In the genomic region with DNA sequence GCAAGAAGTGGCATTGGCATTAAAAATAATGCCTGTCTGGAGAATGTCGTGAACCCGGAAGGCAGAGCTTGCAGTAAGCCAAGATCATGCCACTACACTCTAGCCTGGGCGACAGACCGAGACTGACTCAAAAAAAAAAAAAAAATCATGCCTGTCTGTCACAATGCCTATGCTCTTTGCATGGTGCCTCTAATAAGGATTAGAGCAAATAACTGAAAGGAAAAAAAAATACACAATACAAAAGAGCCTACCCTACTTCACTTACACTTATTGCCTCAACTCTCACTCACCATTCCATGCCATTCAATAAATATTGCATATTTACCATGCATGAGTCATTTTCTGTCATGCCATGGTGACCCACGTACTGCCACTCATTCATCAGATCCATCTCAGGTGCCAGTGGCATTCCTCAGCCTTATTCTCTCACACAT, we compare ENCODE assay signal across 24 cellular contexts. TPM values are rescaled to one million over a fixed set of nuclear protein-coding genes. Genes with fewer than 3 reads are reported as not detected.
DNase-seq lines count a peak whose midpoint lies in the region; ATAC-seq and TF ChIP-seq lines count a peak whose summit lies in the region.
"Had no signal": no experiment of that assay in that cellular context is flagged by ENCODE, and none has a peak within 500 bp of the region (broad histone marks: within the 10 kb centered on the region; RNA-seq: fewer than 3 reads in every experiment).

No MANE protein-coding gene starts in this region.

- H3K27me3 ChIP-seq in breast epithelium (no peaks in the 10 kb centered on the region), psoas muscle (ENCODE audit: insufficient read depth in 3 of 3, low read length in 2 of 3) (no peaks in the 10 kb centered on the region)
- H3K27me3 ChIP-seq: BLaER1, gastroesophageal sphincter, uterus had no signal

- WGBS in psoas muscle, 3 donors, result 28 to 49% (median 34%) methylated on average over 5 of the region's 5 CpGs

- TF ChIP-seq CTCF in breast epithelium (IDR thresholded peaks at IDR 0.05), result no peak
- no peak for TF ChIP-seq CTCF in psoas muscle (IDR thresholded peaks at IDR 0.05)

- H3K27ac ChIP-seq in breast epithelium, result no peak overlapping the region
- H3K27ac ChIP-seq in psoas muscle, result peak overlapping the region; percentile 70
- H3K27ac ChIP-seq: BLaER1, gastroesophageal sphincter, HL-60, uterus had no signal

- no peak overlapping the region for H3K4me3 ChIP-seq in breast epithelium
- H3K4me3 ChIP-seq in psoas muscle, result peak overlapping the region; percentile 17
- H3K4me3 ChIP-seq: BLaER1, gastroesophageal sphincter, uterus had no signal

- H3K36me3 ChIP-seq in breast epithelium, result no peaks in the 10 kb centered on the region
- no peaks in the 10 kb centered on the region for H3K36me3 ChIP-seq in psoas muscle (ENCODE audit: insufficient read depth in 1 of 2, low read depth in 1 of 2)
- H3K36me3 ChIP-seq: gastroesophageal sphincter, uterus had no signal

- in situ Hi-C loops in T47D (cut with HindIII; ENCODE audit: low pct_unique_long_range_greater_than_20kb, low sequenced_read_pairs), result no loop called here

- DNase-seq in T47D (ENCODE audit: low read depth in 1 of 2, low spot score in 1 of 2) (peak; percentile 1 to 59), breast epithelium (ENCODE audit: low spot score in 2 of 2) (no peak), HEK293T (ENCODE audit: extremely low spot score) (no peak), glomerular visceral epithelial cell (ENCODE audit: extremely low spot score) (peak; percentile 23), psoas muscle (no peak), NCI-H446 treated with DMSO at 0.1 percent for 48 hours (lab: John Stamatoyannopoulos, UW) (no peak)
- DNase-seq in activated naive CD4-positive, alpha-beta T cell treated with Interleukin-2 at 50 U/mL for 16 hours, result no peak
- DNase-seq: activated CD4-positive, alpha-beta T cell treated with anti-CD3 and anti-CD28 coated beads for 36 hours; activated naive CD4-positive, alpha-beta T cell treated with anti-CD3 and anti-CD28 coated beads, Interleukin-2, amount 50 U/mL, for 16 hours; activated T-cell treated with anti-CD3 and anti-CD28 coated beads, Interleukin-2, amount 50 U/mL, for 72 hours; anterior cingulate cortex; Caco-2; GOT3; NCI-H1105; NCI-H2081 treated with DMSO at 0.1 percent for 48 hours; NCI-H524 treated with DMSO at 0.1 percent for 48 hours; stimulated activated CD4-positive, alpha-beta T cell treated with anti-CD3 and anti-CD28 coated beads, Interleukin-1b, Interleukin-23, amount 100 ng/mL, for 48 hours; T-helper 1 cell; uterus had no signal

- ATAC-seq in psoas muscle (peak; percentile 39 to 64 (median 58)), GM18870 (IDR thresholded peaks at IDR 0.05; ENCODE audit: unreplicated experiment) (no peak)
- ATAC-seq: activated CD4-positive, alpha-beta T cell treated with anti-CD3 and anti-CD28 coated beads for 36 hours; activated T-cell treated with anti-CD3 and anti-CD28 coated beads, Interleukin-2, amount 50 U/mL, for 72 hours; natural killer cell treated with Interleukin-12 subunit alpha and Interleukin-12 subunit beta and Interleukin-15 and Interleukin-18, amount 100 ng/mL, for 72 hours had no signal

- H3K9me3 ChIP-seq in breast epithelium, result no peaks in the 10 kb centered on the region
- H3K9me3 ChIP-seq in psoas muscle, result no peaks in the 10 kb centered on the region
- H3K9me3 ChIP-seq: Caco-2, gastroesophageal sphincter, uterus had no signal

- no peak for TF ChIP-seq POLR2A in breast epithelium (IDR thresholded peaks at IDR 0.05)

- CTCF ChIA-PET in HEK293T (lab: Yijun Ruan, JAX), result interaction anchor here (1.2 to 2.9 kb wide), 6 partner anchors 11 to 49 kb away, joined by 4 to 13 read pairs (median 5); a partner anchor contains a TSS

- H3K4me1 ChIP-seq in breast epithelium (no peaks in the 10 kb centered on the region), psoas muscle (peaks cover 62% of the 10 kb centered on the region)
- H3K4me1 ChIP-seq: uterus had no signal

- intact Hi-C loops in breast epithelium (cut with DNase I; ENCODE audit: low total_unique reads), result no loop called here
- intact Hi-C loops in psoas muscle (cut with DNase I), result no loop called here

- POLR2A ChIA-PET in HEK293T (lab: Yijun Ruan, JAX), result interaction anchor here (2.2 kb wide), 1 partner anchor 49 kb away, joined by 10 read pairs; a partner anchor contains a TSS

TF ChIP-seq in HEK293T, 16 proteins besides CTCF, POLR2A, EP300 and RAD21:
- TF ChIP-seq, protein P1, sequence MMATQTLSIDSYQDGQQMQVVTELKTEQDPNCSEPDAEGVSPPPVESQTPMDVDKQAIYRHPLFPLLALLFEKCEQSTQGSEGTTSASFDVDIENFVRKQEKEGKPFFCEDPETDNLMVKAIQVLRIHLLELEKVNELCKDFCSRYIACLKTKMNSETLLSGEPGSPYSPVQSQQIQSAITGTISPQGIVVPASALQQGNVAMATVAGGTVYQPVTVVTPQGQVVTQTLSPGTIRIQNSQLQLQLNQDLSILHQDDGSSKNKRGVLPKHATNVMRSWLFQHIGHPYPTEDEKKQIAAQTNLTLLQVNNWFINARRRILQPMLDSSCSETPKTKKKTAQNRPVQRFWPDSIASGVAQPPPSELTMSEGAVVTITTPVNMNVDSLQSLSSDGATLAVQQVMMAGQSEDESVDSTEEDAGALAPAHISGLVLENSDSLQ (IDR thresholded peaks at IDR 0.05), result peak; percentile 57; the same call in 1 of the 2 replicates
- TF ChIP-seq ZNF384 (IDR thresholded peaks at IDR 0.05) (peak; percentile 59), LEF1 (IDR thresholded peaks at IDR 0.05; ENCODE audit: borderline replicate concordance) (no peak)
TF ChIP-seq in HEK293T: peak in this region for 2.

RNA-seq across cellular contexts. Expression of a gene that starts 49.1 kb away (rescaled TPM):
- total RNA-seq in breast epithelium (10 to 100 TPM; 33.3 to 52.8 (median 40.6) TPM), psoas muscle (100 to 1,000 TPM in 1 of 4 donors, 10 to 100 TPM in 3; 36.9 to 127 (median 93.4) TPM)
- polyA plus RNA-seq in psoas muscle, result 100 to 1,000 TPM in 1 of 3 donors, 10 to 100 TPM in 1, 1 to 10 TPM in 1; 3.1 to 105 (median 36.7) TPM

Comparison
In these comparisons a context has a peak if more than half of its experiments do, and no peak if none do; other contexts are left out.
1. DNase-seq: peak in T47D (2 of 2) and glomerular visceral epithelial cell (single experiment); none in breast epithelium (0 of 2), HEK293T (single experiment), psoas muscle (0 of 2), NCI-H446 treated with DMSO at 0.1 percent for 48 hours (single experiment) and activated naive CD4-positive, alpha-beta T cell treated with Interleukin-2 at 50 U/mL for 16 hours (single experiment).